Comparison of ENCODE assay signal across 11 cellular contexts in the genomic region with DNA sequence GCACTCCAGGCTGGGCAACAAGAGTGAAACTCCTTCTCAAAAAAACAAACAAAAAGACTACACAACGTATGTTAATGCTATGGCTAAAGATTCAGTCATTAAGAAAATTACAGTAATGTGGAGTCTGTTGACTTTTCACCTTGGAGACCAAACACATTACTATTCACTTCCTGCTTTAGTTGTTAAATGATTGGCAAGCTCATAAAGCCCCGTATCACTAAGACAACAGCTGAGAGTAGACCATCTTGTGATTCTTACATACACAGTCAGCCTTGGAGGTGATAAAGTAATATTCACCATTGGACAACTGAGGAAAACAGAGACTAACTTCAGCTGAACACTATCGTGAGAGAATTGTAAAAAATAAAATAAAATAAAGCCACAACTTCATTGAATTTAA.
DNase-seq lines count a peak whose midpoint lies in the region; ATAC-seq, FAIRE-seq and TF ChIP-seq lines count a peak whose summit lies in the region.
"Had no signal": no experiment of that assay in that cellular context is flagged by ENCODE, and none has a peak within 500 bp of the region (broad histone marks: within the 10 kb centered on the region; RNA-seq: fewer than 3 reads in every experiment).

No MANE protein-coding gene starts in this region.

- ATAC-seq in GM19351 (IDR thresholded peaks at IDR 0.05; ENCODE audit: unreplicated experiment): peak; percentile 44
- ATAC-seq in pancreas: peak; percentile 44 to 76 (median 64)

- no peak for TF ChIP-seq CTCF in bronchial epithelial cell (IDR thresholded peaks at IDR 0.05; ENCODE audit: insufficient read depth, low read length, severe bottlenecking)
- TF ChIP-seq CTCF in pancreas (IDR thresholded peaks at IDR 0.05): no peak

- no peaks in the 10 kb centered on the region for H3K9me3 ChIP-seq in pancreas
- H3K9me3 ChIP-seq: right atrium auricular region had no signal

- FAIRE-seq in bronchial epithelial cell (lab: Jason Lieb, UNC) (no peak), pancreas (lab: Jason Lieb, UNC) (no peak)

- H3K36me3 ChIP-seq in bronchial epithelial cell (ENCODE audit: control insufficient read depth, insufficient read depth, low read length) (no peaks in the 10 kb centered on the region), pancreas (no peaks in the 10 kb centered on the region)
- H3K36me3 ChIP-seq: right atrium auricular region had no signal

- no peak overlapping the region for H3K27ac ChIP-seq in pancreas
- H3K27ac ChIP-seq: right atrium auricular region had no signal

- no peaks in the 10 kb centered on the region for H3K4me1 ChIP-seq in pancreas
- H3K4me1 ChIP-seq: right atrium auricular region had no signal

- no peaks in the 10 kb centered on the region for H3K27me3 ChIP-seq in bronchial epithelial cell (ENCODE audit: control insufficient read depth, insufficient read depth, low read length)
- peaks cover 0 to 3% (median 0%) of the 10 kb centered on the region in 4 donors for H3K27me3 ChIP-seq in pancreas
- H3K27me3 ChIP-seq: right atrium auricular region had no signal

- H3K4me3 ChIP-seq in bronchial epithelial cell (ENCODE audit: low read depth, low read length) (no peak overlapping the region), pancreas (no peak overlapping the region)
- H3K4me3 ChIP-seq: right atrium auricular region had no signal

- 20% methylated on average over 3 of the region's 3 CpGs for WGBS in pancreas, 2 donors

- intact Hi-C loops in pancreas (cut with DNase I): no loop called here

- DNase-seq in NAMALWA (ENCODE audit: low spot score): peak; percentile 37
- peak; percentile 74 for DNase-seq in bronchial epithelial cell (ENCODE audit: low read depth)
- no peak for DNase-seq in pancreas
- DNase-seq in effector CD8-positive, alpha-beta T cell (lab: John Stamatoyannopoulos, UW): no peak
- DNase-seq in C1 segment of cervical spinal cord (lab: John Stamatoyannopoulos, UW): no peak
- no peak for DNase-seq in AG20443 (ENCODE audit: low spot score)
- no peak for DNase-seq in HCEC 1CT
- DNase-seq: activated T-cell treated with anti-CD3 and anti-CD28 coated beads for 4 hours, NCI-H446 had no signal

Comparison
In these comparisons a context has a peak if more than half of its experiments do, and no peak if none do; other contexts are left out.
1. DNase-seq: peak in NAMALWA (single experiment) and bronchial epithelial cell (single experiment); none in pancreas (0 of 6), effector CD8-positive, alpha-beta T cell (single experiment), C1 segment of cervical spinal cord (0 of 14), AG20443 (single experiment) and HCEC 1CT (single experiment).